ENCODE assay signal across 8 cellular contexts in the genomic region with DNA sequence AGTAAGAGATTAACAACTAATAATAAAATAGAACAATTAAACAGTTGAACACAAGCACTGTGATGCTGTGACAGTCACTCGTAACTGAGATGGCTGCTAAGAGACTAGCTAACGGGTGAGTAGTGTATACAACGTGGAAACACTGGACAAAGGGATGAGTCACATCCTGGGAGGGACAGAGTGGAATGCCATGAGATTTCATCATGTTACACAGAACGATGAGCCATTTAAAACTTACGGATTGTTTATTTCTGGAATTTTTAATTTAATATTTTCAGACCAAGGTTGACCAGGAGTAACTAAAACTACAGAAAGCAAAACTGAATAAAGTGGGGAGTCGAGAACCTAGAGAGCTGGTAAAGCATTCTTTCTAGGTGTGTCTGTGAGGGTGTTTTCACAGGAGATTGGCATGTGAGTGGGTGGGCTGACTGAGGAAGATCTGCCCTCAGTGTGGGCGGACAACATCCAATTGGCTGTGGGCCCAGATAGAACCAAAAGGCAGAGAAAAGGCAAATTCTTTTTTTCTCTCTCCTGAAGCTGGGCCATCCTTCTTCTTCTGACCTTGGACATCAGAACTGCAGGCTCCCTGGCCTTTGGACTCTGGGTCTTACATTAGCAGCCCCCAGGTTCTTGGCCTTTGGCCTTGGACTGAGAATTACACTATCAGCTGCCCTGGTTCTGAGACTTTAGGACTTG. TPM values are rescaled to one million over a fixed set of nuclear protein-coding genes. Genes with fewer than 3 reads are reported as not detected.
DNase-seq lines count a peak whose midpoint lies in the region; ATAC-seq lines count a peak whose summit lies in the region.

No MANE protein-coding gene starts in this region.

- peak overlapping the region in 1 of 2 donors; percentile 52 for H3K27ac Mint-ChIP-seq in natural killer cell treated with Interleukin-12 subunit alpha and Interleukin-12 subunit beta and Interleukin-15 and Interleukin-18, amount 100 ng/mL, for 72 hours

- H3K36me3 ChIP-seq in muscle layer of duodenum (ENCODE audit: control insufficient read depth in 1 of 2, insufficient read depth in 2 of 2, low read length in 2 of 2), result peaks cover 0 to 4% of the 10 kb centered on the region in 2 donors
- H3K36me3 ChIP-seq in urinary bladder (ENCODE audit: insufficient read depth), result no peaks in the 10 kb centered on the region

- H3K4me3 ChIP-seq in muscle layer of duodenum (ENCODE audit: low read depth in 1 of 2, low read length in 2 of 2) (peak overlapping the region in 1 of 2 donors; percentile 23), urinary bladder (ENCODE audit: low read depth, low read length) (no peak overlapping the region)

- no peaks in the 10 kb centered on the region for H3K27me3 Mint-ChIP-seq in natural killer cell treated with Interleukin-12 subunit alpha and Interleukin-12 subunit beta and Interleukin-15 and Interleukin-18, amount 100 ng/mL, for 72 hours

- peak overlapping the region; percentile 62 for H3K27ac ChIP-seq in muscle layer of duodenum (ENCODE audit: low read length)
- peak overlapping the region; percentile 79 for H3K27ac ChIP-seq in urinary bladder (ENCODE audit: low read depth)

- WGBS in urinary bladder, result 14% methylated on average over 7 of the region's 7 CpGs

- H3K4me3 Mint-ChIP-seq in natural killer cell treated with Interleukin-12 subunit alpha and Interleukin-12 subunit beta and Interleukin-15 and Interleukin-18, amount 100 ng/mL, for 72 hours, result no peak overlapping the region

- peak; percentile 52 for DNase-seq in Ammon's horn (ENCODE audit: low spot score)
- DNase-seq in SW480 (ENCODE audit: low spot score), result peak; percentile 99
- DNase-seq in dermis blood vessel endothelial cell, result peak; percentile 96
- DNase-seq in natural killer cell treated with Interleukin-12 subunit alpha and Interleukin-12 subunit beta and Interleukin-15 and Interleukin-18, amount 100 ng/mL, for 72 hours (ENCODE audit: low spot score), result no peak

- H3K27me3 ChIP-seq in muscle layer of duodenum (ENCODE audit: low read depth, low read length), result no peaks in the 10 kb centered on the region

- H3K4me1 ChIP-seq in muscle layer of duodenum (ENCODE audit: control insufficient read depth in 1 of 2, insufficient read depth in 2 of 2, low read length in 2 of 2), result peaks cover 3 to 4% of the 10 kb centered on the region in 2 donors
- H3K4me1 ChIP-seq in urinary bladder (ENCODE audit: insufficient read depth), result no peaks in the 10 kb centered on the region

- H3K9me3 ChIP-seq in muscle layer of duodenum (ENCODE audit: control insufficient read depth in 1 of 2, low read length in 2 of 2), result no peaks in the 10 kb centered on the region

- peak; percentile 63 for ATAC-seq in GM18909 (IDR thresholded peaks at IDR 0.05; ENCODE audit: poor library complexity, unreplicated experiment)
- ATAC-seq in HG03108 (IDR thresholded peaks at IDR 0.05; ENCODE audit: unreplicated experiment), result peak; percentile 33
- no peak for ATAC-seq in natural killer cell treated with Interleukin-12 subunit alpha and Interleukin-12 subunit beta and Interleukin-15 and Interleukin-18, amount 100 ng/mL, for 72 hours

- no peaks in the 10 kb centered on the region for H3K36me3 Mint-ChIP-seq in natural killer cell treated with Interleukin-12 subunit alpha and Interleukin-12 subunit beta and Interleukin-15 and Interleukin-18, amount 100 ng/mL, for 72 hours

- no peaks in the 10 kb centered on the region for H3K9me3 Mint-ChIP-seq in natural killer cell treated with Interleukin-12 subunit alpha and Interleukin-12 subunit beta and Interleukin-15 and Interleukin-18, amount 100 ng/mL, for 72 hours

- peaks cover 16 to 25% of the 10 kb centered on the region in 2 donors for H3K4me1 Mint-ChIP-seq in natural killer cell treated with Interleukin-12 subunit alpha and Interleukin-12 subunit beta and Interleukin-15 and Interleukin-18, amount 100 ng/mL, for 72 hours (ENCODE audit: low read depth in 2 of 2)

RNA-seq across cellular contexts. Expression of gene TMSB10, which starts 14.6 kb away (rescaled TPM):
- 6,829 and 7,745 TPM in 2 replicates for total RNA-seq in dermis blood vessel endothelial cell
- 2,618 TPM for total RNA-seq in urinary bladder
- polyA plus RNA-seq in urinary bladder, result 1,628 TPM
- 1,000 to 10,000 TPM; 1,502 to 3,073 TPM for total RNA-seq in natural killer cell treated with Interleukin-12 subunit alpha and Interleukin-12 subunit beta and Interleukin-15 and Interleukin-18, amount 100 ng/mL, for 72 hours

RNA-seq across cellular contexts. Expression of gene TRABD2A, which starts 39.1 kb away (rescaled TPM):
- total RNA-seq in dermis blood vessel endothelial cell, result 0.23 and 1.4 TPM in 2 replicates
- total RNA-seq in urinary bladder, result 1.3 TPM
- 0.61 TPM for polyA plus RNA-seq in urinary bladder
- 10 to 100 TPM in 1 of 2 donors, 1 to 10 TPM in 1; 6.6 to 18.3 TPM for total RNA-seq in natural killer cell treated with Interleukin-12 subunit alpha and Interleukin-12 subunit beta and Interleukin-15 and Interleukin-18, amount 100 ng/mL, for 72 hours

RNA-seq across cellular contexts. Expression of gene KCMF1, which starts 50.9 kb away (rescaled TPM):
- total RNA-seq in dermis blood vessel endothelial cell, result 65.9 and 97.5 TPM in 2 replicates
- 39.7 TPM for total RNA-seq in urinary bladder
- 42.7 TPM for polyA plus RNA-seq in urinary bladder
- total RNA-seq in natural killer cell treated with Interleukin-12 subunit alpha and Interleukin-12 subunit beta and Interleukin-15 and Interleukin-18, amount 100 ng/mL, for 72 hours, result 100 to 1,000 TPM in 1 of 2 donors, 10 to 100 TPM in 1; 96.1 to 117 TPM

Comparison
In these comparisons a context has a peak if more than half of its experiments do, and no peak if none do; other contexts are left out.
1. ATAC-seq: peak in GM18909 (single experiment) and HG03108 (single experiment); none in natural killer cell treated with Interleukin-12 subunit alpha and Interleukin-12 subunit beta and Interleukin-15 and Interleukin-18, amount 100 ng/mL, for 72 hours (0 of 2).